In the genomic region with DNA sequence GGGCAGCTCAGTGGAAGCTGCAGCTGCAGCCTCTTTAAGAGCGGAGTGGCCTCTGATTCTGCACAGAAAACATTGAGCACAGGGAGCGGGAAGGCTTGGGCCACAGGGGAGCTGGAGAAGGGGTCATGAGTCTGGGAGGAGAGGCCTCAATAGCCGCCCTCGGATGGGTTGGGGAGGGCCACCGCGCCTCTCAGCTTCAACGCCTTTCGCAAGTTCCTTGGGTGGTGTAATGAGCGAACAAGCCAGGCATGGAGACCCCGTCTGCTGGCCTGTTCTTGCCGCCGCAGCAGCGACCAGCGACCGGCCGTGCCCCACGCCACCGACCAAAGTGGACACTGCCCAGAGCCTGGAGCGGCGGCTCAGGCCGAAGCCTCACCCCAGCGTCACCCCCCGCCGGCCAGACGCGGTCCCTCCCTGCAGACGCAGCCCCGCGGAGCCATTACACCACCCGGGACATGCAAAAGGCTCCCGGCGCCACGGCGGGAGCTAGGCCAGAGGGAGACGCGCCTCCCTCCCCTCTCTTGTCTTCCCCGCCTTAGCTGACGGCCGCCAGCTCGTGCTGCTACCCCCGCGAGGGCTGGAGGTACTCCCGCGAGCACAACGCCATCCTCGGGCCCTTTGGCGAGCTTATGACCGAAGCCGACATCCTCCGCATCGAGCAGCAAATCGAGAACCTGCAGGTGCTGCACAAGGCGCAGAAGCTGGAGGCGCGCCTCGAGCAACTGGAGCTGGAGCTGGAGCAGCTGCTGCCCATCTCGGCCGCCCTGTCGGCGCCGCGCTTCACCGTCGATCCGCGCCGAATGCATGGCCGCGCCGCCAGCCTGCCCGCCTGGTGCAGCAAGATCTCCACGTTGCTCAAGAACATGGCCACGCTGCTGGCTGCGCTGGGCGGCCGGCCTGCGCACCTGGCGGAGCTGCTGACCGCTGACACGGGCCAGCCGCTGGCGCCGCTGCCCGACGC, we compare ENCODE assay signal across 1 cellular context.
TF ChIP-seq lines count a peak whose summit lies in the region.

No MANE protein-coding gene starts in this region.

TF ChIP-seq in endothelial cell of umbilical vein, 7 proteins besides CTCF, POLR2A, EP300 and RAD21:
- peak; percentile 77 for TF ChIP-seq EZH2 (IDR thresholded peaks at IDR 0.05; ENCODE audit: borderline replicate concordance, low read depth, low read length, severe bottlenecking)
